In the genomic region with DNA sequence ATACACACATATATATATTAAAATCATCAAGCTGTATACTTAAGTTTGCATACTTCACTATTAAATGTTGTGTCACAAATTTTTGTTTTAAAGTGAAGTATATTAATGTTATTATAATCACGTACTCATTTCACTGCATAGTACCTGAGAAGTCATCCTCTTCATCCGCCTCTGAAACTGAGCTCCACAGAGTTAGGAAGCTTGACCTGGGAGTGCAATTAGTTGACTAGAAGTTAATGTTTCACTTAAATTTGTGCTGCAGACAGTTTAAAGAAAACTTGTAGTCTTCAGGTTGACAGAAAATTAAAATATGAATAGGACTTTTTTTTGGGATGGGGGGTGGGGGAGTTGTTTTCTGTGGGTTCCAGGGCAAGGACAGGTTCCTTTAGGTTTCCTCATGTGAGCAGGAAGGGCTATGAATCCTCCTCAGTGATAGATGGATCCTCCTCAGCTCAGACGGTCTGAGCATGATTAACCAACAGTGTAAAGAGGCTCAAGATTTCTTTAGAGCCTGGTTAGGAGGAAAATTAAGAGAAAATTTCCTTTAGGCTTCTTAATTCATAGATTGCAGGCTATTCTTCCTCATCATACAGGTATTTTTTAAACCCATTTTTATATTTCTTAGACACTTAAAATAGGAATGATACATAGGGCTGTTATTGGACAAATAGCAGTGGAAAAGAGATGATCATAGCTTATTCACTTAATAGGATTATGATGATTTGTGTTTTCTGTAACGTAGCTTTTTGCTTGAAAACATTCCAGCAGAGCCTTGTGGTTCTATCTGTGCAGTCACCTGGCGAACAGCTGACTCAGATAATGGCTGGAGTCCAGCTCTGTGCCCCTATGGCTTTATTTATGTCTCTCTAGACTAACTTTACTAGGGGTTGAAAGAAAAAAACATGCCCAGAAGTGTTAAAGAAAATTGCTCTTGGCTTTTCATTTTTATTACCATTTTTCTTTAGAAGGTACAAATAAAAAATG, we compare ENCODE assay signal across 15 cellular contexts.
DNase-seq lines count a peak whose midpoint lies in the region; ATAC-seq, FAIRE-seq and TF ChIP-seq lines count a peak whose summit lies in the region.
"Had no signal": no experiment of that assay in that cellular context is flagged by ENCODE, and none has a peak within 500 bp of the region (broad histone marks: within the 10 kb centered on the region; RNA-seq: fewer than 3 reads in every experiment).

No MANE protein-coding gene starts in this region.

- DNase-seq in GM23338 (ENCODE audit: low spot score) (no peak), RCC 7860 (ENCODE audit: low spot score) (peak; percentile 46), fibroblast of mammary gland (ENCODE audit: low read depth) (peak; percentile 14), progenitor cell of endocrine pancreas (ENCODE audit: low spot score, unreplicated experiment) (no peak), aorta (no peak), NOMO-1 (lab: John Stamatoyannopoulos, UW; ENCODE audit: unreplicated experiment in 2 of 2) (no peak)
- DNase-seq: activated CD8-positive, alpha-beta T cell treated with anti-CD3 and anti-CD28 coated beads for 36 hours; GDM1; hippocampal formation; small intestine had no signal

- no peaks in the 10 kb centered on the region for H4K20me1 ChIP-seq in GM23338 (replicated peaks; ENCODE audit: insufficient read depth)

- no peaks in the 10 kb centered on the region for H3K36me3 ChIP-seq in GM23338 (ENCODE audit: insufficient read depth)
- no peaks in the 10 kb centered on the region for H3K36me3 ChIP-seq in aorta (ENCODE audit: control insufficient read depth in 1 of 2, insufficient read depth in 2 of 2, low read length in 1 of 2)
- H3K36me3 ChIP-seq: esophagus muscularis mucosa had no signal

- H3K9me3 ChIP-seq in aorta (ENCODE audit: control insufficient read depth, low read length), result no peaks in the 10 kb centered on the region
- H3K9me3 ChIP-seq: esophagus muscularis mucosa had no signal

- 77 to 80% methylated on average over 5 of the region's 5 CpGs for WGBS in aorta, 2 donors

- intact Hi-C loops in aorta (cut with DNase I), result no loop called here

- H3K4me1 Mint-ChIP-seq in GM23338 (peaks cover 6% of the 10 kb centered on the region; the same call in 2 of the 3 replicates), progenitor cell of endocrine pancreas (ENCODE audit: low read depth) (peaks cover 28% of the 10 kb centered on the region)

- no peaks in the 10 kb centered on the region for H3F3A ChIP-seq in GM23338 (replicated peaks; ENCODE audit: low read depth)

- H3K27ac ChIP-seq in GM23338 (ENCODE audit: low read depth) (no peak overlapping the region), aorta (ENCODE audit: low read depth in 1 of 2, low read length in 2 of 2) (no peak overlapping the region)
- H3K27ac ChIP-seq: esophagus muscularis mucosa had no signal

- H3K27ac Mint-ChIP-seq in GM23338 (no peak overlapping the region), progenitor cell of endocrine pancreas (peak overlapping the region; percentile 59)
- H3K27ac Mint-ChIP-seq: activated CD8-positive, alpha-beta T cell treated with anti-CD3 and anti-CD28 coated beads for 36 hours; dendritic cell treated with granulocyte-macrophage colony-stimulating factor and Interleukin-4, amounts not matched to agents 40 ng/mL and 50 ng/mL, for 4 days; stimulated activated naive CD8-positive, alpha-beta T cell treated with anti-CD3 and anti-CD28 coated beads, Interleukin-15, Interleukin-2, amounts not matched to agents 100 ng/mL and 50 ng/mL, for 24 hours had no signal

- H2AFZ ChIP-seq in GM23338, result no peak overlapping the region

- H3K9me2 ChIP-seq in GM23338 (ENCODE audit: insufficient read depth), result no peaks in the 10 kb centered on the region; the same call in 1 of the 2 replicates

- H3K27me3 ChIP-seq in GM23338 (ENCODE audit: insufficient read depth), result no peaks in the 10 kb centered on the region
- H3K27me3 ChIP-seq in aorta (ENCODE audit: control insufficient read depth in 1 of 2, insufficient read depth in 2 of 2, low read length in 1 of 2), result no peaks in the 10 kb centered on the region
- H3K27me3 ChIP-seq: esophagus muscularis mucosa had no signal

- H3K4me1 ChIP-seq in GM23338 (ENCODE audit: insufficient read depth) (peaks cover 4% of the 10 kb centered on the region; the same call in 1 of the 2 replicates), aorta (ENCODE audit: control insufficient read depth in 1 of 2, insufficient read depth in 2 of 2, low read length in 2 of 2) (no peaks in the 10 kb centered on the region)

- H3K79me2 ChIP-seq in GM23338 (replicated peaks; ENCODE audit: insufficient read depth), result no peaks in the 10 kb centered on the region

- FAIRE-seq in RCC 7860 (lab: Jason Lieb, UNC), result peak; percentile 87
- FAIRE-seq: small intestine had no signal

- H3K36me3 Mint-ChIP-seq in GM23338 (ENCODE audit: low read depth), result no peaks in the 10 kb centered on the region
- H3K36me3 Mint-ChIP-seq in progenitor cell of endocrine pancreas (ENCODE audit: insufficient read depth), result peaks cover 34% of the 10 kb centered on the region

- H3K27me3 Mint-ChIP-seq in GM23338 (ENCODE audit: insufficient read depth, low read depth, poor library complexity), result no peaks in the 10 kb centered on the region
- H3K27me3 Mint-ChIP-seq in progenitor cell of endocrine pancreas, result no peaks in the 10 kb centered on the region
- H3K27me3 Mint-ChIP-seq: activated CD8-positive, alpha-beta T cell treated with anti-CD3 and anti-CD28 coated beads for 36 hours; dendritic cell treated with granulocyte-macrophage colony-stimulating factor and Interleukin-4, amounts not matched to agents 40 ng/mL and 50 ng/mL, for 4 days; stimulated activated naive CD8-positive, alpha-beta T cell treated with anti-CD3 and anti-CD28 coated beads, Interleukin-15, Interleukin-2, amounts not matched to agents 100 ng/mL and 50 ng/mL, for 24 hours had no signal

- no peaks in the 10 kb centered on the region; the same call in 2 of the 3 replicates for H3K9me3 Mint-ChIP-seq in GM23338
- peaks cover 7% of the 10 kb centered on the region for H3K9me3 Mint-ChIP-seq in progenitor cell of endocrine pancreas (ENCODE audit: low read depth)
- H3K9me3 Mint-ChIP-seq: activated CD8-positive, alpha-beta T cell treated with anti-CD3 and anti-CD28 coated beads for 36 hours; dendritic cell treated with granulocyte-macrophage colony-stimulating factor and Interleukin-4, amounts not matched to agents 40 ng/mL and 50 ng/mL, for 4 days; neural crest cell; stimulated activated naive CD8-positive, alpha-beta T cell treated with anti-CD3 and anti-CD28 coated beads, Interleukin-15, Interleukin-2, amounts not matched to agents 100 ng/mL and 50 ng/mL, for 24 hours had no signal

- ATAC-seq in GM23338 (peak; percentile 31; the same call in 2 of the 3 replicates), aorta (ENCODE audit: low FRiP score) (no peak), HG03045 (IDR thresholded peaks at IDR 0.05; ENCODE audit: unreplicated experiment) (no peak)
- ATAC-seq: activated CD8-positive, alpha-beta T cell treated with anti-CD3 and anti-CD28 coated beads for 36 hours had no signal

- TF ChIP-seq CTCF in GM23338 (conservative IDR thresholded peaks at IDR 0.05; ENCODE audit: low read depth in 2 of 2), result no peak
- no peak for TF ChIP-seq CTCF in fibroblast of mammary gland (conservative IDR thresholded peaks at IDR 0.05; ENCODE audit: control insufficient read depth, insufficient read depth, low read depth, low read length)
- no peak for TF ChIP-seq CTCF in progenitor cell of endocrine pancreas (IDR thresholded peaks at IDR 0.05; ENCODE audit: unreplicated experiment)

- H3K4me2 ChIP-seq in GM23338, result 0 out of 2 replicates have a peak overlapping the region, but pooled peaks have one; percentile 25

- H3K4me3 ChIP-seq in GM23338, result no peak overlapping the region
- H3K4me3 ChIP-seq in fibroblast of mammary gland (ENCODE audit: control insufficient read depth, low read depth, low read length), result no peak overlapping the region
- H3K4me3 ChIP-seq in aorta (ENCODE audit: low read length in 2 of 2), result no peak overlapping the region
- H3K4me3 ChIP-seq: esophagus muscularis mucosa had no signal

- H3K4me3 Mint-ChIP-seq in GM23338 (no peak overlapping the region), progenitor cell of endocrine pancreas (ENCODE audit: low read depth) (no peak overlapping the region)
- H3K4me3 Mint-ChIP-seq: activated CD8-positive, alpha-beta T cell treated with anti-CD3 and anti-CD28 coated beads for 36 hours; dendritic cell treated with granulocyte-macrophage colony-stimulating factor and Interleukin-4, amounts not matched to agents 40 ng/mL and 50 ng/mL, for 4 days; neural crest cell; stimulated activated naive CD8-positive, alpha-beta T cell treated with anti-CD3 and anti-CD28 coated beads, Interleukin-15, Interleukin-2, amounts not matched to agents 100 ng/mL and 50 ng/mL, for 24 hours had no signal

TF ChIP-seq in GM23338, 12 proteins besides CTCF, POLR2A, EP300 and RAD21 (continues in another document):
- TF ChIP-seq ZNF331 (CRISPR knock-in tag; IDR thresholded peaks at IDR 0.05; ENCODE audit: low read depth), result no peak

Comparison
In these comparisons a context has a peak if more than half of its experiments do, and no peak if none do; other contexts are left out.
1. DNase-seq: peak in RCC 7860 (single experiment) and fibroblast of mammary gland (single experiment); none in GM23338 (single experiment), progenitor cell of endocrine pancreas (single experiment), aorta (0 of 2) and NOMO-1 (0 of 2).